21 cellular contexts compared by ENCODE assay signal in the genomic region with DNA sequence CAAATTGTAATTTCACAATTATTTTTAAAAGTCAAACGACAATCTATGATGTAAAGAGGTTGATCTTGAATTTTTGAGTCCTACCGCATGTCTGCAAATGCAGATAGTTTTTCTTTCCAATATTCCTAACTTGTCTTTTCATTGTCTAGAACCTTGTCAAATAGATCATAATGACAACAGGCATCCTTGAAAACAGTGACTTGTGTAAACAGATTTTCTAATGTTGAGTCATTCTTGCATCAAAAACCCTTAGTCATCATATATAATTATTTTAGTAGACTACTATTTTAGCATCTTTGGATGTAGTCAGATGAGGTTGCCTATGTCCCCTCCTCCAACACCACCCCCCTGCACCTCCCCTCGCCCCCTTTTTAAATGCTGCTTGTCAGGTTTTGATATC. TPM values are rescaled to one million over a fixed set of nuclear protein-coding genes. Genes with fewer than 3 reads are reported as not detected.
DNase-seq lines count a peak whose midpoint lies in the region; ATAC-seq, FAIRE-seq and TF ChIP-seq lines count a peak whose summit lies in the region.
"Had no signal": no experiment of that assay in that cellular context is flagged by ENCODE, and none has a peak within 500 bp of the region (broad histone marks: within the 10 kb centered on the region; RNA-seq: fewer than 3 reads in every experiment).

No MANE protein-coding gene starts in this region.

- ATAC-seq in Panc1 (no peak), HG03108 (IDR thresholded peaks at IDR 0.05; ENCODE audit: unreplicated experiment) (no peak), HG02981 (IDR thresholded peaks at IDR 0.05; ENCODE audit: unreplicated experiment) (no peak), HG03135 (IDR thresholded peaks at IDR 0.05; ENCODE audit: unreplicated experiment) (no peak)
- ATAC-seq: GM12878 had no signal

- FAIRE-seq in endothelial cell of umbilical vein (lab: Jason Lieb, UNC) = peak; percentile 75
- FAIRE-seq: frontal cortex, GM12878 had no signal

- H3K9me3 ChIP-seq in Panc1 (ENCODE audit: control insufficient read depth, insufficient read depth, low read depth, low read length) (no peaks in the 10 kb centered on the region), endothelial cell of umbilical vein (replicated peaks; ENCODE audit: control insufficient read depth, insufficient read depth, low read length) (no peaks in the 10 kb centered on the region)
- H3K9me3 ChIP-seq: left ventricle myocardium inferior, neutrophil, stomach had no signal

- H3K4me1 ChIP-seq in Panc1 (ENCODE audit: control insufficient read depth, insufficient read depth, low read length) = peaks cover 4% of the 10 kb centered on the region; the same call in 1 of the 2 replicates
- peaks cover 76% of the 10 kb centered on the region for H3K4me1 ChIP-seq in endothelial cell of umbilical vein (ENCODE audit: control insufficient read depth, extremely low read depth, insufficient read depth, low read length)
- H3K4me1 ChIP-seq: left ventricle myocardium inferior, stomach had no signal

- dilution Hi-C loops in endothelial cell of umbilical vein (cut with MboI; ENCODE audit: extremely low pct_ligation_motif_present, low sequenced_read_pairs) = no loop called here

- H3K79me2 ChIP-seq in endothelial cell of umbilical vein (ENCODE audit: control insufficient read depth, insufficient read depth, low read length) = peaks cover 99% of the 10 kb centered on the region

- POLR2A ChIA-PET in Panc1 (lab: Charles Lee) (no interaction called here), endothelial cell of umbilical vein (lab: Charles Lee) (no interaction called here)

- H3K36me3 ChIP-seq in Panc1 (ENCODE audit: control insufficient read depth, insufficient read depth, low read length) = no peaks in the 10 kb centered on the region
- H3K36me3 ChIP-seq in endothelial cell of umbilical vein (ENCODE audit: control insufficient read depth in 2 of 2, extremely low read depth in 1 of 2, insufficient read depth in 2 of 2, low read length in 2 of 2) = peaks cover 27 to 37% of the 10 kb centered on the region in 2 experiments
- H3K36me3 ChIP-seq: left ventricle myocardium inferior, neutrophil, stomach had no signal

- TF ChIP-seq POLR2A in endothelial cell of umbilical vein (IDR thresholded peaks at IDR 0.05; ENCODE audit: low read depth, low read length) = no peak

- in situ Hi-C loops in Panc1 (cut with HindIII; ENCODE audit: low pct_unique_long_range_greater_than_20kb, low sequenced_read_pairs) = no loop called here

- DNase-seq in A172 (ENCODE audit: low spot score) (peak; percentile 27), ELR (ENCODE audit: low read depth) (peak; percentile 53), Panc1 (ENCODE audit: low read depth, low spot score) (peak; percentile 43), endothelial cell of umbilical vein (ENCODE audit: low read depth, low spot score) (peak; percentile 58), islet precursor cell (no peak)
- DNase-seq: ACHN; activated B cell treated with CpG ODN at 0.5 μM for 24 hours; central memory CD4-positive, alpha-beta T cell; GOT3; left ventricle myocardium inferior; NCI-H1436; NCI-H345; stimulated activated CD4-positive, alpha-beta T cell treated with anti-CD3 and anti-CD28 coated beads, Interleukin-1b, Interleukin-23, amount 100 ng/mL, for 48 hours; stomach had no signal

- intact Hi-C loops in Panc1 (cut with micrococcal nuclease; ENCODE audit: unreplicated experiment) = no loop called here
- intact Hi-C loops in endothelial cell of umbilical vein (cut with micrococcal nuclease) = no loop called here

- H3K9ac ChIP-seq in endothelial cell of umbilical vein (replicated peaks; ENCODE audit: extremely low read depth, insufficient read depth, low read length) = no peak overlapping the region

- H3K27ac ChIP-seq in Panc1 (ENCODE audit: low read length) (no peak overlapping the region), endothelial cell of umbilical vein (ENCODE audit: insufficient read depth, low read depth, low read length) (peak overlapping the region; percentile 40)
- H3K27ac ChIP-seq: left ventricle myocardium inferior, neutrophil, stomach had no signal

- H2AFZ ChIP-seq in endothelial cell of umbilical vein (ENCODE audit: low read depth, low read length) = no peak overlapping the region

- BruUV-seq in Panc1 (replicated peaks; lab: Mats Ljungman, UMichigan) (no TSS peak), endothelial cell of umbilical vein (replicated peaks; lab: Mats Ljungman, UMichigan) (no TSS peak)

- no peak overlapping the region for H3K4me3 ChIP-seq in Panc1 (ENCODE audit: low read depth in 2 of 2, low read length in 2 of 2)
- H3K4me3 ChIP-seq in endothelial cell of umbilical vein (replicated peaks in 1 of 3; ENCODE audit: insufficient read depth in 1 of 3, low read depth in 1 of 3, low read length in 3 of 3) = no peak overlapping the region
- H3K4me3 ChIP-seq: GM12878, left ventricle myocardium inferior, stomach had no signal

- CTCF ChIA-PET in Panc1 (lab: Charles Lee) = no interaction called here
- CTCF ChIA-PET in endothelial cell of umbilical vein (lab: Charles Lee) = interaction anchor here (0.6 to 2.1 kb wide), 3 partner anchors 9 to 790 kb away, joined by 4 to 6 read pairs (median 4); no protein-coding TSS in a partner anchor

- TF ChIP-seq CTCF in Panc1 (IDR thresholded peaks at IDR 0.05) (no peak), endothelial cell of umbilical vein (IDR thresholded peaks at IDR 0.05; ENCODE audit: extremely low read depth in 1 of 2, insufficient read depth in 1 of 2, low read depth in 1 of 2, low read length in 2 of 2) (no peak)

- H4K20me1 ChIP-seq in endothelial cell of umbilical vein (replicated peaks; ENCODE audit: control insufficient read depth, extremely low read depth, insufficient read depth, low read length) = peaks cover 18% of the 10 kb centered on the region

- H3K9me1 ChIP-seq in endothelial cell of umbilical vein (replicated peaks; ENCODE audit: control insufficient read depth, extremely low read depth, insufficient read depth, low read length) = no peaks in the 10 kb centered on the region

- H3K27me3 ChIP-seq in Panc1 (ENCODE audit: control insufficient read depth, insufficient read depth, low read length) (no peaks in the 10 kb centered on the region), endothelial cell of umbilical vein (ENCODE audit: control insufficient read depth in 2 of 2, insufficient read depth in 2 of 2, low read length in 2 of 2) (no peaks in the 10 kb centered on the region)

- no peak overlapping the region for H3K4me2 ChIP-seq in endothelial cell of umbilical vein (ENCODE audit: insufficient read depth, low read length)

TF ChIP-seq in endothelial cell of umbilical vein, 7 proteins besides CTCF, POLR2A, EP300 and RAD21:
- TF ChIP-seq EZH2 (IDR thresholded peaks at IDR 0.05; ENCODE audit: borderline replicate concordance, low read depth, low read length, severe bottlenecking) = no peak
- TF ChIP-seq FOS (IDR thresholded peaks at IDR 0.05; ENCODE audit: borderline replicate concordance, insufficient read depth, low read length) = peak; percentile 65
- TF ChIP-seq, protein P1, sequence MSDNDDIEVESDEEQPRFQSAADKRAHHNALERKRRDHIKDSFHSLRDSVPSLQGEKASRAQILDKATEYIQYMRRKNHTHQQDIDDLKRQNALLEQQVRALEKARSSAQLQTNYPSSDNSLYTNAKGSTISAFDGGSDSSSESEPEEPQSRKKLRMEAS (IDR thresholded peaks at IDR 0.05; ENCODE audit: insufficient read depth, insufficient read length) = no peak
- no peak for TF ChIP-seq POLR2AphosphoS5 (IDR thresholded peaks at IDR 0.05; ENCODE audit: insufficient read depth, low read depth, low read length)
- peak; percentile 59 for TF ChIP-seq JUN (IDR thresholded peaks at IDR 0.05; ENCODE audit: borderline replicate concordance, insufficient read depth, insufficient read length, low read depth)
- no peak for TF ChIP-seq MYC (IDR thresholded peaks at IDR 0.05; ENCODE audit: low read depth, low read length)
TF ChIP-seq in endothelial cell of umbilical vein: peak in this region for 2.

RNA-seq across cellular contexts. Expression of a gene that starts 43.8 kb away (rescaled TPM):
- total RNA-seq in A172 (2014; rRNA removed; shearing (Covaris generic)) = 0.07 and 0.22 TPM in 2 replicates
- total RNA-seq in Panc1 (2021; ENCODE audit: unreplicated experiment) (13.6 TPM), endothelial cell of umbilical vein (221 and 234 TPM in 2 replicates)
- polyA plus RNA-seq in Panc1 (2012; ENCODE audit: insufficient read length) = 12.0 TPM
- polyA plus RNA-seq in endothelial cell of umbilical vein = 276 and 285 TPM in 2 replicates
- polyA plus RNA-seq in endothelial cell of umbilical vein (2011; cell fraction: cytosol; rRNA removed) = 243 and 254 TPM in 2 replicates
- 202 and 209 TPM in 2 replicates for polyA plus RNA-seq in endothelial cell of umbilical vein (2011; cell fraction: nucleus; rRNA removed)
- polyA plus RNA-seq in endothelial cell of umbilical vein (2012) = 157 and 189 TPM in 2 replicates
- polyA minus RNA-seq in endothelial cell of umbilical vein = 432 and 438 TPM in 2 replicates
- polyA minus RNA-seq in endothelial cell of umbilical vein (2011; cell fraction: cytosol; rRNA and poly(A)+ RNA removed) = 42.2 TPM
- 249 and 278 TPM in 2 replicates for polyA minus RNA-seq in endothelial cell of umbilical vein (2011; cell fraction: nucleus; rRNA and poly(A)+ RNA removed)
- total RNA-seq: activated CD8-positive, alpha-beta memory T cell treated with anti-CD3 and anti-CD28 coated beads for 36 hours had no signal

Comparison
In these comparisons a context has a peak if more than half of its experiments do, and no peak if none do; other contexts are left out.
1. RNA of a gene that starts 43.8 kb away (total RNA-seq): 221 to 234 TPM in endothelial cell of umbilical vein; 13.6 TPM in Panc1 (single experiment) and 0.07 to 0.22 TPM in A172; every median in the first group is over 10 times any median in the second.